ENCODE assay signal across 23 cellular contexts in the genomic region with DNA sequence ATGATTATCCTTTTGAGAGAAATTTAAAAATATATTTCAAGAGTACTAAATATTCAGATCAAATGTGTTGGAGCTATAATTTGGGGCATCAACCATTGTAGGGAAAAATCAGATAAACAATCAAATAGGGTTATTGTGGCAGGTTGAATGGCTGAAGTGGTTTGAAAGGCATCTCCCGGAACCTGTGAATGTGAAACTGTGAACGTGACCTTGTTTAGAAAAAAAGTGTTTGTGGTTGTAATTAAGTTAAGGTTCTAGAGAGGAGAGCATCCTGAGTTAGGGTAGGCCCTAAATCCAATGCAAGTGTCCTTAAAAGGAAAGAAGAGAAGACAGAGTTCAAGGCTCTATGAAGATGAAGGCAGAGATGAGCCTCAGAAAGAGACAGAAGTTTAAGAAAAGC.
"Had no signal": no experiment of that assay in that cellular context is flagged by ENCODE, and none has a peak within 500 bp of the region (broad histone marks: within the 10 kb centered on the region; RNA-seq: fewer than 3 reads in every experiment).

No MANE protein-coding gene starts in this region.

- ATAC-seq: activated CD8-positive, alpha-beta memory T cell treated with anti-CD3 and anti-CD28 coated beads, Interleukin-2, amount 10 ng/mL, durations not matched to agents 7 days and 5 days; activated naive CD8-positive, alpha-beta T cell treated with anti-CD3 and anti-CD28 coated beads, Interleukin-2, amount 50 U/mL, for 24 hours; left ventricle myocardium superior had no signal

- H3K27ac Mint-ChIP-seq: activated CD8-positive, alpha-beta memory T cell treated with anti-CD3 and anti-CD28 coated beads, Interleukin-2, amount 10 ng/mL, durations not matched to agents 7 days and 5 days; activated naive CD8-positive, alpha-beta T cell treated with anti-CD3 and anti-CD28 coated beads, Interleukin-2, amount 50 U/mL, for 24 hours; activated T-cell treated with anti-CD3 and anti-CD28 coated beads, Interleukin-2, amount 50 U/mL, for 24 hours; memory B cell; type B pancreatic cell had no signal

- H3K36me3 Mint-ChIP-seq: activated CD8-positive, alpha-beta memory T cell treated with anti-CD3 and anti-CD28 coated beads, Interleukin-2, amount 10 ng/mL, durations not matched to agents 7 days and 5 days; memory B cell had no signal

- H3K4me1 ChIP-seq: suprapubic skin had no signal

- DNase-seq: activated CD4-positive, alpha-beta T cell treated with anti-CD3 and anti-CD28 coated beads, Interleukin-2, amount 50 U/mL, for 4 hours; activated CD4-positive, CD25-positive, alpha-beta regulatory T cell; activated CD8-positive, alpha-beta memory T cell treated with anti-CD3 and anti-CD28 coated beads, Interleukin-2, amount 10 ng/mL, durations not matched to agents 7 days and 5 days; activated gamma-delta T cell treated with Interleukin-2 at 50 U/mL for 16 hours; activated naive CD8-positive, alpha-beta T cell treated with anti-CD3 and anti-CD28 coated beads, Interleukin-2, amount 50 U/mL, for 24 hours; activated T-cell treated with anti-CD3 and anti-CD28 coated beads, Interleukin-2, amount 50 U/mL, for 24 hours; aorta; cerebellar nuclear complex; effector CD8-positive, alpha-beta T cell; esophagus squamous epithelium; glutamatergic neuron; hypothalamus; kidney glomerular epithelial cell; left ventricle myocardium superior; nucleus accumbens; posterior cingulate gyrus; retina; stimulated activated CD4-positive, alpha-beta T cell treated with anti-CD3 and anti-CD28 coated beads, Interleukin-4, amount 100 ng/mL, for 1 hour; stimulated activated naive CD4-positive, alpha-beta T cell had no signal

- H3K9me3 Mint-ChIP-seq: activated naive CD8-positive, alpha-beta T cell treated with anti-CD3 and anti-CD28 coated beads, Interleukin-2, amount 50 U/mL, for 24 hours had no signal

- H3K4me3 Mint-ChIP-seq: activated CD8-positive, alpha-beta memory T cell treated with anti-CD3 and anti-CD28 coated beads, Interleukin-2, amount 10 ng/mL, durations not matched to agents 7 days and 5 days; activated naive CD8-positive, alpha-beta T cell treated with anti-CD3 and anti-CD28 coated beads, Interleukin-2, amount 50 U/mL, for 24 hours; activated T-cell treated with anti-CD3 and anti-CD28 coated beads, Interleukin-2, amount 50 U/mL, for 24 hours; memory B cell; nephron; type B pancreatic cell had no signal

- H3K9me3 ChIP-seq: esophagus squamous epithelium, suprapubic skin had no signal

- H3K27me3 ChIP-seq: esophagus squamous epithelium, suprapubic skin had no signal

- H3K4me1 Mint-ChIP-seq: memory B cell had no signal

- H3K36me3 ChIP-seq: esophagus squamous epithelium, suprapubic skin had no signal

- H3K27me3 Mint-ChIP-seq: activated CD8-positive, alpha-beta memory T cell treated with anti-CD3 and anti-CD28 coated beads, Interleukin-2, amount 10 ng/mL, durations not matched to agents 7 days and 5 days; activated naive CD8-positive, alpha-beta T cell treated with anti-CD3 and anti-CD28 coated beads, Interleukin-2, amount 50 U/mL, for 24 hours; activated T-cell treated with anti-CD3 and anti-CD28 coated beads, Interleukin-2, amount 50 U/mL, for 24 hours; memory B cell; type B pancreatic cell had no signal

- H3K27ac ChIP-seq: esophagus squamous epithelium, suprapubic skin had no signal

- H3K4me3 ChIP-seq: esophagus squamous epithelium, suprapubic skin had no signal
